ENCODE assay signal across 9 cellular contexts in genomic region chr3:16247282-16248058, GRCh38. TPM values are rescaled to one million over a fixed set of nuclear protein-coding genes. Genes with fewer than 3 reads are reported as not detected.
DNase-seq lines count a peak whose midpoint lies in the region; ATAC-seq and TF ChIP-seq lines count a peak whose summit lies in the region.
"Had no signal": no experiment of that assay in that cellular context is flagged by ENCODE, and none has a peak within 500 bp of the region (broad histone marks: within the 10 kb centered on the region; RNA-seq: fewer than 3 reads in every experiment).

No MANE protein-coding gene starts in this region.

- no peaks in the 10 kb centered on the region for H3K27me3 ChIP-seq in hepatocyte
- H3K27me3 ChIP-seq: BLaER1 treated with 17β-estradiol and CSF1 and Interleukin-3, amounts not matched to agents 10 nM and 100 nM had no signal

- H3K4me1 Mint-ChIP-seq in T-helper 17 cell = peaks cover 13% of the 10 kb centered on the region

- ATAC-seq in HG02798 (IDR thresholded peaks at IDR 0.05; ENCODE audit: poor library complexity, unreplicated experiment) (peak; percentile 79), T-helper 17 cell (peak; percentile 94)

- no peaks in the 10 kb centered on the region for H3K9me2 ChIP-seq in hepatocyte (replicated peaks; ENCODE audit: insufficient read depth)

- 36% methylated on average over 17 of the region's 17 CpGs for WGBS in hepatocyte (ENCODE audit: low lambda C conversion rate, missing lambda C conversion rate)

- peak overlapping the region; percentile 75 for H3K4me3 Mint-ChIP-seq in T-helper 17 cell

- no peaks in the 10 kb centered on the region for H4K20me1 ChIP-seq in hepatocyte (ENCODE audit: insufficient read depth, poor library complexity, severe bottlenecking)
- H4K20me1 ChIP-seq: BLaER1 treated with 17β-estradiol and CSF1 and Interleukin-3, amounts not matched to agents 10 nM and 100 nM had no signal

- H3K4me3 ChIP-seq in hepatocyte (no peak overlapping the region), skeletal muscle cell (ENCODE audit: low read depth, low read length) (no peak overlapping the region)
- H3K4me3 ChIP-seq: BLaER1 treated with 17β-estradiol and CSF1 and Interleukin-3, amounts not matched to agents 10 nM and 100 nM had no signal

- H3K4me1 ChIP-seq in hepatocyte (ENCODE audit: insufficient read depth) = peaks cover 8% of the 10 kb centered on the region

- DNase-seq in NCI-H187 (lab: John Stamatoyannopoulos, UW) (peak; percentile 20 to 59), NCI-H187 treated with DMSO at 0.1 percent for 48 hours (lab: John Stamatoyannopoulos, UW) (no peak), NCI-H146 (lab: John Stamatoyannopoulos, UW) (peak; percentile 75), T-helper 17 cell (peak; percentile 49 to 70 (median 52)), anterior cingulate cortex (lab: John Stamatoyannopoulos, UW) (peak in 55 of 58 donors; percentile 8 to 87 (median 63)), hepatocyte (ENCODE audit: low spot score) (peak; percentile 92), skeletal muscle cell (ENCODE audit: low read depth) (peak; percentile 38)

- no peaks in the 10 kb centered on the region for H3K36me3 ChIP-seq in hepatocyte (replicated peaks; ENCODE audit: insufficient read depth, low read depth)
- H3K36me3 ChIP-seq: BLaER1 treated with 17β-estradiol and CSF1 and Interleukin-3, amounts not matched to agents 10 nM and 100 nM had no signal

- no peak overlapping the region for H3K4me2 ChIP-seq in hepatocyte

- no peak overlapping the region for H3K27ac ChIP-seq in hepatocyte
- H3K27ac ChIP-seq: BLaER1 treated with 17β-estradiol and CSF1 and Interleukin-3, amounts not matched to agents 10 nM and 100 nM had no signal

- H3K27me3 Mint-ChIP-seq in T-helper 17 cell = peaks cover 7% of the 10 kb centered on the region

- H3K79me2 ChIP-seq in hepatocyte = no peaks in the 10 kb centered on the region

- H2AFZ ChIP-seq in hepatocyte = no peak overlapping the region

- H3K9me3 ChIP-seq in T-helper 17 cell (ENCODE audit: control insufficient read depth, low read length, poor library complexity, severe bottlenecking) = no peaks in the 10 kb centered on the region
- no peaks in the 10 kb centered on the region for H3K9me3 ChIP-seq in hepatocyte (ENCODE audit: low read depth)
- H3K9me3 ChIP-seq: BLaER1 treated with 17β-estradiol and CSF1 and Interleukin-3, amounts not matched to agents 10 nM and 100 nM had no signal

- peaks cover 2% of the 10 kb centered on the region for H3K36me3 Mint-ChIP-seq in T-helper 17 cell (ENCODE audit: low read depth)

- peak overlapping the region; percentile 63 for H3K27ac Mint-ChIP-seq in T-helper 17 cell

- TF ChIP-seq CTCF in hepatocyte (IDR thresholded peaks at IDR 0.05; ENCODE audit: poor library complexity) = peak; percentile 98

RNA-seq across cellular contexts. Expression of gene DPH3, which starts 17.3 kb away (rescaled TPM):
- total RNA-seq in T-helper 17 cell (10 to 100 TPM; 16.1 to 22.8 TPM), hepatocyte (36.9 and 45.1 TPM in 2 replicates)
- polyA plus RNA-seq in hepatocyte = 51.8 and 55.0 TPM in 2 replicates

RNA-seq across cellular contexts. Expression of gene OXNAD1, which starts 17.5 kb away (rescaled TPM):
- total RNA-seq in T-helper 17 cell (10 to 100 TPM; 73.1 to 89.3 TPM), hepatocyte (14.7 and 21.1 TPM in 2 replicates)
- 11.9 and 14.4 TPM in 2 replicates for polyA plus RNA-seq in hepatocyte
